In genomic region chr1:156498447-156499193, GRCh38 we compare ENCODE assay signal across 8 cellular contexts. TPM values are rescaled to one million over a fixed set of nuclear protein-coding genes. Genes with fewer than 3 reads are reported as not detected.
DNase-seq lines count a peak whose midpoint lies in the region; ATAC-seq and TF ChIP-seq lines count a peak whose summit lies in the region.

No MANE protein-coding gene starts in this region.

- H3K36me3 Mint-ChIP-seq in activated CD4-positive, alpha-beta T cell treated with anti-CD3 and anti-CD28 coated beads for 36 hours (ENCODE audit: low read depth) = peaks cover 11% of the 10 kb centered on the region
- H3K36me3 Mint-ChIP-seq in activated CD8-positive, alpha-beta T cell treated with anti-CD3 and anti-CD28 coated beads, Interleukin-2, amount 10 ng/mL, durations not matched to agents 7 days and 5 days (ENCODE audit: low read depth) = peaks cover 24% of the 10 kb centered on the region

- intact Hi-C loops in activated CD4-positive, alpha-beta T cell treated with anti-CD3 and anti-CD28 coated beads for 36 hours (cut with DNase I, micrococcal nuclease) = loop anchor here in 1 of 2 experiments (1.0 kb wide), 1 partner anchor 17 kb away; no protein-coding TSS in a partner anchor
- intact Hi-C loops in heart right ventricle (cut with DNase I) = loop anchor here in 2 of 10 donors (2.0 kb wide), 2 partner anchors 22 to 42 kb away; no protein-coding TSS in a partner anchor

- H3K4me1 ChIP-seq in heart right ventricle = peaks cover 59 to 80% (median 78%) of the 10 kb centered on the region in 9 donors

- H3K4me3 Mint-ChIP-seq in activated CD4-positive, alpha-beta T cell treated with anti-CD3 and anti-CD28 coated beads for 36 hours = peak overlapping the region; percentile 88
- peak overlapping the region; percentile 87 for H3K4me3 Mint-ChIP-seq in activated CD8-positive, alpha-beta T cell treated with anti-CD3 and anti-CD28 coated beads, Interleukin-2, amount 10 ng/mL, durations not matched to agents 7 days and 5 days

- no peaks in the 10 kb centered on the region for H3K27me3 ChIP-seq in heart right ventricle

- H3K9me3 ChIP-seq in heart right ventricle = no peaks in the 10 kb centered on the region

- 6 to 8% methylated on average over 11 of the region's 11 CpGs for WGBS in heart right ventricle, 2 donors

- H3K9me3 Mint-ChIP-seq in activated CD4-positive, alpha-beta T cell treated with anti-CD3 and anti-CD28 coated beads for 36 hours (ENCODE audit: low read depth) = no peaks in the 10 kb centered on the region
- H3K9me3 Mint-ChIP-seq in activated CD8-positive, alpha-beta T cell treated with anti-CD3 and anti-CD28 coated beads, Interleukin-2, amount 10 ng/mL, durations not matched to agents 7 days and 5 days (ENCODE audit: insufficient read depth) = no peaks in the 10 kb centered on the region

- DNase-seq in activated CD4-positive, alpha-beta T cell treated with anti-CD3 and anti-CD28 coated beads for 36 hours = no peak
- DNase-seq in activated CD4-positive, alpha-beta T cell treated with anti-CD3 and anti-CD28 coated beads for 4 hours = no peak
- DNase-seq in activated CD8-positive, alpha-beta T cell treated with anti-CD3 and anti-CD28 coated beads, Interleukin-2, amount 10 ng/mL, durations not matched to agents 7 days and 5 days = no peak
- DNase-seq in heart right ventricle (peak; percentile 68 to 88), retinal pigment epithelial cell (ENCODE audit: low read depth) (no peak), NCI-H2227 treated with DMSO at 0.1 percent for 48 hours (lab: John Stamatoyannopoulos, UW) (no peak), OCI-M2 (lab: John Stamatoyannopoulos, UW; ENCODE audit: unreplicated experiment) (no peak)

- CTCF ChIA-PET in activated CD4-positive, alpha-beta T cell treated with anti-CD3 and anti-CD28 coated beads for 36 hours (lab: Charles Lee) = interaction anchor here (0.5 to 5.0 kb wide), 9 partner anchors 9 to 348 kb away, joined by 3 to 33 read pairs (median 3); no protein-coding TSS in a partner anchor
- CTCF ChIA-PET in activated CD8-positive, alpha-beta T cell treated with anti-CD3 and anti-CD28 coated beads, Interleukin-2, amount 10 ng/mL, durations not matched to agents 7 days and 5 days (lab: Charles Lee) = interaction anchor here (0.7 to 10.8 kb wide), 9 partner anchors 8 to 113 kb away, joined by 3 to 207 read pairs (median 3); no protein-coding TSS in a partner anchor

- no peak for TF ChIP-seq CTCF in heart right ventricle (IDR thresholded peaks at IDR 0.05)
- no peak for TF ChIP-seq CTCF in retinal pigment epithelial cell (conservative IDR thresholded peaks at IDR 0.05; ENCODE audit: low read depth, low read length)

- H3K4me3 ChIP-seq in heart right ventricle (peak overlapping the region; percentile 71 to 100 (median 94)), retinal pigment epithelial cell (ENCODE audit: low read length) (peak overlapping the region; percentile 98)

- ATAC-seq in activated CD4-positive, alpha-beta T cell treated with anti-CD3 and anti-CD28 coated beads for 36 hours = no peak
- no peak for ATAC-seq in activated CD8-positive, alpha-beta T cell treated with anti-CD3 and anti-CD28 coated beads, Interleukin-2, amount 10 ng/mL, durations not matched to agents 7 days and 5 days
- ATAC-seq in heart right ventricle (peak in 5 of 8 donors; percentile 2 to 42 (median 30)), HG02981 (IDR thresholded peaks at IDR 0.05; ENCODE audit: unreplicated experiment) (no peak)

- no peaks in the 10 kb centered on the region for H3K27me3 Mint-ChIP-seq in activated CD4-positive, alpha-beta T cell treated with anti-CD3 and anti-CD28 coated beads for 36 hours
- no peaks in the 10 kb centered on the region for H3K27me3 Mint-ChIP-seq in activated CD8-positive, alpha-beta T cell treated with anti-CD3 and anti-CD28 coated beads, Interleukin-2, amount 10 ng/mL, durations not matched to agents 7 days and 5 days (ENCODE audit: low read depth)

- POLR2A ChIA-PET in activated CD4-positive, alpha-beta T cell treated with anti-CD3 and anti-CD28 coated beads for 36 hours (lab: Charles Lee) = interaction anchor here (0.6 to 1.5 kb wide), 5 partner anchors 9 to 122 kb away, joined by 3 to 5 read pairs (median 4); no protein-coding TSS in a partner anchor
- POLR2A ChIA-PET in activated CD8-positive, alpha-beta T cell treated with anti-CD3 and anti-CD28 coated beads, Interleukin-2, amount 10 ng/mL, durations not matched to agents 7 days and 5 days (lab: Charles Lee) = interaction anchor here (0.9 to 8.1 kb wide), 6 partner anchors 10 to 102 kb away, joined by 3 to 143 read pairs (median 4); partner anchors contain the start of gene NAXE

- H3K4me1 Mint-ChIP-seq in activated CD4-positive, alpha-beta T cell treated with anti-CD3 and anti-CD28 coated beads for 36 hours = peaks cover 76% of the 10 kb centered on the region
- peaks cover 78% of the 10 kb centered on the region for H3K4me1 Mint-ChIP-seq in activated CD8-positive, alpha-beta T cell treated with anti-CD3 and anti-CD28 coated beads, Interleukin-2, amount 10 ng/mL, durations not matched to agents 7 days and 5 days (ENCODE audit: low read depth)

- peak overlapping the region; percentile 31 for H3K27ac Mint-ChIP-seq in activated CD4-positive, alpha-beta T cell treated with anti-CD3 and anti-CD28 coated beads for 36 hours
- peak overlapping the region; percentile 68 for H3K27ac Mint-ChIP-seq in activated CD8-positive, alpha-beta T cell treated with anti-CD3 and anti-CD28 coated beads, Interleukin-2, amount 10 ng/mL, durations not matched to agents 7 days and 5 days

- peaks cover 0 to 13% (median 4%) of the 10 kb centered on the region in 9 donors for H3K36me3 ChIP-seq in heart right ventricle

- peak overlapping the region; percentile 97 to 100 (median 100) for H3K27ac ChIP-seq in heart right ventricle

RNA-seq across cellular contexts. Expression of gene MEF2D, which starts 2.0 kb away (rescaled TPM):
- total RNA-seq in activated CD4-positive, alpha-beta T cell treated with anti-CD3 and anti-CD28 coated beads for 36 hours = 10 to 100 TPM; 32.1 to 33.6 TPM
- total RNA-seq in activated CD8-positive, alpha-beta T cell treated with anti-CD3 and anti-CD28 coated beads, Interleukin-2, amount 10 ng/mL, durations not matched to agents 7 days and 5 days = 10 to 100 TPM; 34.8 to 40.1 TPM
- total RNA-seq in heart right ventricle = 100 to 1,000 TPM in 4 of 10 donors, 10 to 100 TPM in 6; 81.1 to 127 (median 96.5) TPM
- polyA plus RNA-seq in heart right ventricle = 10 to 100 TPM; 31.6 to 37.7 TPM

Comparison
In these comparisons a context has a peak if more than half of its experiments do, and no peak if none do; other contexts are left out.
1. ATAC-seq: peak in heart right ventricle (5 of 8); none in activated CD4-positive, alpha-beta T cell treated with anti-CD3 and anti-CD28 coated beads for 36 hours (single experiment), activated CD8-positive, alpha-beta T cell treated with anti-CD3 and anti-CD28 coated beads, Interleukin-2, amount 10 ng/mL, durations not matched to agents 7 days and 5 days (single experiment) and HG02981 (single experiment).
2. DNase-seq: peak in heart right ventricle (2 of 2); none in activated CD4-positive, alpha-beta T cell treated with anti-CD3 and anti-CD28 coated beads for 36 hours (single experiment), activated CD4-positive, alpha-beta T cell treated with anti-CD3 and anti-CD28 coated beads for 4 hours (0 of 2), activated CD8-positive, alpha-beta T cell treated with anti-CD3 and anti-CD28 coated beads, Interleukin-2, amount 10 ng/mL, durations not matched to agents 7 days and 5 days (single experiment), retinal pigment epithelial cell (single experiment), NCI-H2227 treated with DMSO at 0.1 percent for 48 hours (single experiment) and OCI-M2 (single experiment).